20 cellular contexts compared by ENCODE assay signal in the genomic region with DNA sequence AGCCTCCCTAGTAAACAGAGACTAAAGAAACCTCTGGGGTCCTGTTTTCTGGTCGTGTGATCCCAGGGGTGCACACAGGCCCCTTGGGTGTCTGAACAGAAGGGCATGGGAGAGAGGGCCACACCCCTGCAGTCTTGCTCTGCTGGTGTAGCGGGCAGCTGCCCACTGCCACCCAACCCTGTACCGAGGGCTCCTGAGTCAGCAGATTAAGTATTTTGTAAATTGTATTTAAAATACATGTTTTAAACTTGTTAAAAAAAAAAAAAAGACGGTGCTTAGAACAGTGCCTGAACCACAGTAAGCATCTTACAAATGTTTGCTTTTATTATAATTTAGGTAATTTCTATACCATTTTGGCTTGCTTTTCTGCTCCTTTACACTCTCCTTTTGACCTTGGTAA.
DNase-seq lines count a peak whose midpoint lies in the region; ATAC-seq and TF ChIP-seq lines count a peak whose summit lies in the region.
"Had no signal": no experiment of that assay in that cellular context is flagged by ENCODE, and none has a peak within 500 bp of the region (broad histone marks: within the 10 kb centered on the region; RNA-seq: fewer than 3 reads in every experiment).

No MANE protein-coding gene starts in this region.

- H3K79me1 ChIP-seq in IMR-90 (ENCODE audit: low read depth in 1 of 2, low read length in 2 of 2) (peaks cover 27 to 49% of the 10 kb centered on the region in 2 experiments), neuronal stem cell (ENCODE audit: low read depth, low read length) (no peaks in the 10 kb centered on the region)

- H3K27ac ChIP-seq in C4-2B (peak overlapping the region; percentile 75), IMR-90 (ENCODE audit: insufficient read depth, low read length) (no peak overlapping the region), neuronal stem cell (replicated peaks; ENCODE audit: low read length) (no peak overlapping the region)
- no peak overlapping the region for H3K27ac ChIP-seq in CD4-positive, alpha-beta T cell (ENCODE audit: low read depth, low read length)
- H3K27ac ChIP-seq: BLaER1 had no signal

- H3K36me3 ChIP-seq in IMR-90 (ENCODE audit: control insufficient read depth, insufficient read depth, low read length) (no peaks in the 10 kb centered on the region), neuronal stem cell (replicated peaks in 1 of 2; ENCODE audit: control insufficient read depth in 2 of 2, insufficient read depth in 2 of 2, low read length in 2 of 2) (no peaks in the 10 kb centered on the region)
- H3K36me3 ChIP-seq: BLaER1 had no signal

- H3K14ac ChIP-seq in IMR-90 (replicated peaks; ENCODE audit: low read depth, low read length) (no peak overlapping the region), neuronal stem cell (ENCODE audit: low read length) (no peak overlapping the region)

- H3K27me3 Mint-ChIP-seq in CD4-positive, alpha-beta T cell, result no peaks in the 10 kb centered on the region

- no peaks in the 10 kb centered on the region for H3K4me1 Mint-ChIP-seq in CD4-positive, alpha-beta T cell (ENCODE audit: low read depth)

- no peak for TF ChIP-seq RAD21 in IMR-90 (IDR thresholded peaks at IDR 0.05; ENCODE audit: low read length)

- WGBS in IMR-90 (ENCODE audit: extremely low coverage in 2 of 2, insufficient read length in 1 of 2), 2 experiments, result no CpG with 5 or more reads among the region's 4 CpGs
- WGBS in neuronal stem cell (ENCODE audit: extremely low coverage in 2 of 2, insufficient read length in 2 of 2, insufficient replicate concordance in 1 of 2), 2 donors, result no CpG with 5 or more reads among the region's 4 CpGs

- ATAC-seq in IMR-90 (ENCODE audit: low read depth) (no peak), esophagus mucosa (peak; percentile 46), HG03460 (IDR thresholded peaks at IDR 0.05; ENCODE audit: unreplicated experiment) (no peak)
- no peak for ATAC-seq in CD4-positive, alpha-beta T cell (ENCODE audit: poor library complexity)
- ATAC-seq: HCT116, SK-N-SH treated with all-trans-retinoic acid at 6 μM for 48 hours had no signal

- TF ChIP-seq POLR2A in IMR-90 (IDR thresholded peaks at IDR 0.05; ENCODE audit: low read depth, low read length), result no peak

- peaks cover 17% of the 10 kb centered on the region for H3K4me1 ChIP-seq in IMR-90 (ENCODE audit: control insufficient read depth, insufficient read depth, low read length)
- H3K4me1 ChIP-seq in neuronal stem cell (ENCODE audit: control insufficient read depth in 2 of 2, insufficient read depth in 1 of 2, low read depth in 1 of 2, low read length in 2 of 2), result no peaks in the 10 kb centered on the region
- H3K4me1 ChIP-seq: BLaER1 had no signal

- peak overlapping the region; percentile 46; the same call in 1 of the 2 replicates for H3K4ac ChIP-seq in IMR-90 (ENCODE audit: low read depth, low read length)
- H3K4ac ChIP-seq in neuronal stem cell (ENCODE audit: low read length), result no peak overlapping the region

- H3K4me2 ChIP-seq in IMR-90 (ENCODE audit: low read depth, low read length) (no peak overlapping the region), neuronal stem cell (ENCODE audit: insufficient read depth, low read length, poor library complexity, severe bottlenecking) (no peak overlapping the region)
- H3K4me2 ChIP-seq: BLaER1 had no signal

- H3K9ac ChIP-seq in IMR-90 (ENCODE audit: low read depth, low read length), result no peak overlapping the region
- H3K9ac ChIP-seq in neuronal stem cell (ENCODE audit: low read depth, low read length, poor library complexity), result no peak overlapping the region
- H3K9ac ChIP-seq: BLaER1 had no signal

- no peak overlapping the region for H3K27ac Mint-ChIP-seq in CD4-positive, alpha-beta T cell
- H3K27ac Mint-ChIP-seq: CD8-positive, alpha-beta memory T cell had no signal

- H2AFZ ChIP-seq in IMR-90 (replicated peaks; ENCODE audit: low read length, poor library complexity), result no peak overlapping the region
- no peak overlapping the region for H2AFZ ChIP-seq in neuronal stem cell (ENCODE audit: low read length)

- H2BK15ac ChIP-seq in IMR-90 (ENCODE audit: low read depth, low read length) (no peak overlapping the region), neuronal stem cell (ENCODE audit: low read length) (no peak overlapping the region)

- no peak overlapping the region for H2BK12ac ChIP-seq in neuronal stem cell (ENCODE audit: low read length)

- H3K23ac ChIP-seq in IMR-90 (ENCODE audit: low read depth, low read length) (no peak overlapping the region), neuronal stem cell (ENCODE audit: low read depth, low read length, poor library complexity) (no peak overlapping the region)

- H3K56ac ChIP-seq in IMR-90 (ENCODE audit: extremely low read depth, insufficient read depth, low read length), result no peak overlapping the region

- H2BK120ac ChIP-seq in IMR-90 (ENCODE audit: low read depth, low read length) (no peak overlapping the region), neuronal stem cell (ENCODE audit: low read depth, low read length) (no peak overlapping the region)

- no peaks in the 10 kb centered on the region for H4K20me1 ChIP-seq in IMR-90 (ENCODE audit: insufficient read depth, low read length)
- H4K20me1 ChIP-seq: BLaER1 had no signal

- no peaks in the 10 kb centered on the region for H3K36me3 Mint-ChIP-seq in CD4-positive, alpha-beta T cell (ENCODE audit: low read depth)

- TF ChIP-seq CTCF in C4-2B (conservative IDR thresholded peaks at IDR 0.05) (no peak), IMR-90 (conservative IDR thresholded peaks at IDR 0.05; ENCODE audit: low read depth, low read length) (no peak)
- no peak for TF ChIP-seq CTCF in CD4-positive, alpha-beta T cell (IDR thresholded peaks at IDR 0.05)

- dilution Hi-C loops in IMR-90 (cut with HindIII; ENCODE audit: low sequenced_read_pairs, unreplicated experiment), result no loop called here

- no peak overlapping the region for H3K4me3 ChIP-seq in IMR-90 (ENCODE audit: insufficient read depth, low read depth, low read length)
- H3K4me3 ChIP-seq in neuronal stem cell (ENCODE audit: low read length in 2 of 2), result no peak overlapping the region
- H3K4me3 ChIP-seq: BLaER1 had no signal

- BruUV-seq in IMR-90 (replicated peaks; lab: Mats Ljungman, UMichigan), result no TSS peak

- no peak overlapping the region for H2BK20ac ChIP-seq in IMR-90 (ENCODE audit: low read depth, low read length)

- CTCF ChIA-PET in IMR-90 (lab: Yijun Ruan, JAX), result no interaction called here
- CTCF ChIA-PET in CD4-positive, alpha-beta T cell (lab: Charles Lee), result no interaction called here

- H2BK5ac ChIP-seq in IMR-90 (ENCODE audit: low read depth, low read length, poor library complexity, severe bottlenecking) (no peak overlapping the region), neuronal stem cell (ENCODE audit: low read length) (no peak overlapping the region)

- H3K9me1 ChIP-seq in IMR-90 (ENCODE audit: insufficient read depth, low read length), result peaks cover 21% of the 10 kb centered on the region

- H3K9me3 Mint-ChIP-seq in CD4-positive, alpha-beta T cell, result no peaks in the 10 kb centered on the region

- H2AK9ac ChIP-seq in IMR-90 (replicated peaks; ENCODE audit: low read depth, low read length, poor library complexity), result no peak overlapping the region

- POLR2A ChIA-PET in IMR-90 (lab: Charles Lee; ENCODE audit: unreplicated experiment), result no interaction called here
- POLR2A ChIA-PET in CD4-positive, alpha-beta T cell (lab: Charles Lee), result no interaction called here

- H3K9me3 ChIP-seq in IMR-90 (ENCODE audit: control insufficient read depth, insufficient read depth, low read length) (no peaks in the 10 kb centered on the region), neuronal stem cell (replicated peaks in 1 of 2; ENCODE audit: control insufficient read depth in 2 of 2, insufficient read depth in 1 of 2, low read depth in 1 of 2, low read length in 2 of 2) (peaks cover 0 to 20% of the 10 kb centered on the region in 2 donors)
- H3K9me3 ChIP-seq in CD4-positive, alpha-beta T cell (ENCODE audit: control insufficient read depth, low read length), result no peaks in the 10 kb centered on the region

- in situ Hi-C loops in IMR-90 (cut with MboI; ENCODE audit: low sequenced_read_pairs), result no loop called here

- H3K27me3 ChIP-seq in IMR-90 (ENCODE audit: control insufficient read depth, insufficient read depth, low read length), result no peaks in the 10 kb centered on the region
- no peaks in the 10 kb centered on the region for H3K27me3 ChIP-seq in neuronal stem cell (ENCODE audit: control insufficient read depth in 3 of 3, insufficient read depth in 3 of 3, low read depth in 1 of 3, low read length in 3 of 3)
- no peaks in the 10 kb centered on the region for H3K27me3 ChIP-seq in CD4-positive, alpha-beta T cell (ENCODE audit: control insufficient read depth, insufficient read depth, low read length)
- H3K27me3 ChIP-seq: BLaER1 had no signal

- H3K18ac ChIP-seq in IMR-90 (ENCODE audit: low read depth, low read length), result no peak overlapping the region; the same call in 1 of the 2 replicates
- H3K18ac ChIP-seq in neuronal stem cell (ENCODE audit: low read length), result peak overlapping the region; percentile 33

- intact Hi-C loops in IMR-90 (cut with micrococcal nuclease), result no loop called here
- intact Hi-C loops in CD4-positive, alpha-beta T cell (cut with DNase I, micrococcal nuclease), result no loop called here

- H2AK5ac ChIP-seq in IMR-90 (ENCODE audit: low read depth, low read length) (peak overlapping the region; percentile 62; the same call in 1 of the 2 replicates), neuronal stem cell (ENCODE audit: low read depth, low read length) (no peak overlapping the region)

- DNase-seq in IMR-90 (no peak), neuronal stem cell (ENCODE audit: low spot score) (no peak)
- no peak for DNase-seq in stimulated activated CD4-positive, alpha-beta T cell treated with anti-CD3 and anti-CD28 coated beads, Interleukin-4, amount 100 ng/mL, for 24 hours
- no peak for DNase-seq in CD4-positive, alpha-beta T cell
- DNase-seq: ACHN; CD8-positive, alpha-beta memory T cell; GOT3; Karpas-422; MV-4-11; NCI-H2081; NCI-H2171; NCI-H526; OCI-M1; RPMI8226 had no signal

- no peak overlapping the region for H3K4me3 Mint-ChIP-seq in CD4-positive, alpha-beta T cell
- H3K4me3 Mint-ChIP-seq: CD8-positive, alpha-beta memory T cell had no signal

- H4K5ac ChIP-seq in IMR-90 (ENCODE audit: low read depth, low read length), result no peak overlapping the region; the same call in 1 of the 2 replicates

- H4K8ac ChIP-seq in IMR-90 (ENCODE audit: low read depth in 2 of 2, low read length in 2 of 2) (no peak overlapping the region), neuronal stem cell (ENCODE audit: low read depth, low read length) (no peak overlapping the region)

- peak overlapping the region; percentile 50; the same call in 1 of the 2 replicates for H4K91ac ChIP-seq in IMR-90 (ENCODE audit: insufficient read depth, low read depth, low read length)
- H4K91ac ChIP-seq in neuronal stem cell (ENCODE audit: low read depth, low read length, poor library complexity), result no peak overlapping the region

TF ChIP-seq in IMR-90, 13 proteins besides CTCF, POLR2A, EP300 and RAD21 (continues in another document):
- peak; percentile 74 for TF ChIP-seq MAFK (IDR thresholded peaks at IDR 0.05; ENCODE audit: low read depth, low read length)
